ENCODE assay signal across 1 cellular context in the genomic region with DNA sequence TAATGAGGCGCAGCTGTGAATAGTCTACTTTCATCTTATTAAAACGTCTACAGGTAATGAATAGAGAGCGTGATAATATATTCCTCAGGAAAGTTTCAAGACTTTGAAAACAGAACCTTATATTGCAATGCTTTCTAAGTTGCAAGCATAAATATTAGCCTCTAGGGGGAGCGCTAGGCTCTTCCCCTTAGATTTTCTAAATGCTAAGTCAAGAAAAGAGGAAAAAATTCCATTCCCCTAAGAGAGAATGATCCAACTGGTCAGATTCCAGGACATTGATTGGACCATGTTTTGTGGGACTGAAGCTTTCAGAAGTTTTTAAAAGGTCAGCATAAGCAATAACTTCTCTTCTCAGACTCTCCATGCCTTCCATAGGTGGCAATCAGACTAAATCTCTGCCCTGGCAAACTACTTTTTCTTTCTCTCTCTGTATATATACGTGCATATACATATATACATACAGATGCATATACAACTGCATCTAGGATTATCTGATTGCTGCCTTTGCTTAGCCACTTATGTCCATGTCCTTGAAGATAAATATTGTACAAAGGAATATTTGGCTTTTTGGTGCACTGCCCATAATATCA.
TF ChIP-seq lines count a peak whose summit lies in the region.

No MANE protein-coding gene starts in this region.

TF ChIP-seq in SK-N-SH treated with all-trans-retinoic acid at 6 μM for 48 hours, 23 proteins besides CTCF, POLR2A, EP300 and RAD21 (continued from another document):
- TF ChIP-seq, protein P1, sequence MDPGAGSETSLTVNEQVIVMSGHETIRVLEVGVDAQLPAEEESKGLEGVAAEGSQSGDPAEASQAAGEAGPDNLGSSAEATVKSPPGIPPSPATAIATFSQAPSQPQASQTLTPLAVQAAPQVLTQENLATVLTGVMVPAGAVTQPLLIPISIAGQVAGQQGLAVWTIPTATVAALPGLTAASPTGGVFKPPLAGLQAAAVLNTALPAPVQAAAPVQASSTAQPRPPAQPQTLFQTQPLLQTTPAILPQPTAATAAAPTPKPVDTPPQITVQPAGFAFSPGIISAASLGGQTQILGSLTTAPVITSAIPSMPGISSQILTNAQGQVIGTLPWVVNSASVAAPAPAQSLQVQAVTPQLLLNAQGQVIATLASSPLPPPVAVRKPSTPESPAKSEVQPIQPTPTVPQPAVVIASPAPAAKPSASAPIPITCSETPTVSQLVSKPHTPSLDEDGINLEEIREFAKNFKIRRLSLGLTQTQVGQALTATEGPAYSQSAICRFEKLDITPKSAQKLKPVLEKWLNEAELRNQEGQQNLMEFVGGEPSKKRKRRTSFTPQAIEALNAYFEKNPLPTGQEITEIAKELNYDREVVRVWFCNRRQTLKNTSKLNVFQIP (CRISPR knock-in tag; IDR thresholded peaks at IDR 0.05; ENCODE audit: borderline replicate concordance, low read depth), result no peak
- TF ChIP-seq ZFP30 (CRISPR knock-in tag; IDR thresholded peaks at IDR 0.05) (no peak), ZNF8 (CRISPR knock-in tag; IDR thresholded peaks at IDR 0.05) (no peak), ISL1 (CRISPR knock-in tag; IDR thresholded peaks at IDR 0.05) (no peak), ARNTL (CRISPR knock-in tag; IDR thresholded peaks at IDR 0.05; ENCODE audit: borderline replicate concordance, low read depth) (no peak), ZFP3 (CRISPR knock-in tag; IDR thresholded peaks at IDR 0.05) (no peak)
- TF ChIP-seq, protein P2, sequence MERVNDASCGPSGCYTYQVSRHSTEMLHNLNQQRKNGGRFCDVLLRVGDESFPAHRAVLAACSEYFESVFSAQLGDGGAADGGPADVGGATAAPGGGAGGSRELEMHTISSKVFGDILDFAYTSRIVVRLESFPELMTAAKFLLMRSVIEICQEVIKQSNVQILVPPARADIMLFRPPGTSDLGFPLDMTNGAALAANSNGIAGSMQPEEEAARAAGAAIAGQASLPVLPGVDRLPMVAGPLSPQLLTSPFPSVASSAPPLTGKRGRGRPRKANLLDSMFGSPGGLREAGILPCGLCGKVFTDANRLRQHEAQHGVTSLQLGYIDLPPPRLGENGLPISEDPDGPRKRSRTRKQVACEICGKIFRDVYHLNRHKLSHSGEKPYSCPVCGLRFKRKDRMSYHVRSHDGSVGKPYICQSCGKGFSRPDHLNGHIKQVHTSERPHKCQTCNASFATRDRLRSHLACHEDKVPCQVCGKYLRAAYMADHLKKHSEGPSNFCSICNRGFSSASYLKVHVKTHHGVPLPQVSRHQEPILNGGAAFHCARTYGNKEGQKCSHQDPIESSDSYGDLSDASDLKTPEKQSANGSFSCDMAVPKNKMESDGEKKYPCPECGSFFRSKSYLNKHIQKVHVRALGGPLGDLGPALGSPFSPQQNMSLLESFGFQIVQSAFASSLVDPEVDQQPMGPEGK (CRISPR knock-in tag; IDR thresholded peaks at IDR 0.05; ENCODE audit: borderline replicate concordance), result no peak
- TF ChIP-seq, protein P3, sequence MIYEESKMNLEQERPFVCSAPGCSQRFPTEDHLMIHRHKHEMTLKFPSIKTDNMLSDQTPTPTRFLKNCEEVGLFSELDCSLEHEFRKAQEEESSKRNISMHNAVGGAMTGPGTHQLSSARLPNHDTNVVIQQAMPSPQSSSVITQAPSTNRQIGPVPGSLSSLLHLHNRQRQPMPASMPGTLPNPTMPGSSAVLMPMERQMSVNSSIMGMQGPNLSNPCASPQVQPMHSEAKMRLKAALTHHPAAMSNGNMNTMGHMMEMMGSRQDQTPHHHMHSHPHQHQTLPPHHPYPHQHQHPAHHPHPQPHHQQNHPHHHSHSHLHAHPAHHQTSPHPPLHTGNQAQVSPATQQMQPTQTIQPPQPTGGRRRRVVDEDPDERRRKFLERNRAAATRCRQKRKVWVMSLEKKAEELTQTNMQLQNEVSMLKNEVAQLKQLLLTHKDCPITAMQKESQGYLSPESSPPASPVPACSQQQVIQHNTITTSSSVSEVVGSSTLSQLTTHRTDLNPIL (CRISPR knock-in tag; IDR thresholded peaks at IDR 0.05; ENCODE audit: low read depth), result no peak
